ENCODE assay signal across 24 cellular contexts in the genomic region with DNA sequence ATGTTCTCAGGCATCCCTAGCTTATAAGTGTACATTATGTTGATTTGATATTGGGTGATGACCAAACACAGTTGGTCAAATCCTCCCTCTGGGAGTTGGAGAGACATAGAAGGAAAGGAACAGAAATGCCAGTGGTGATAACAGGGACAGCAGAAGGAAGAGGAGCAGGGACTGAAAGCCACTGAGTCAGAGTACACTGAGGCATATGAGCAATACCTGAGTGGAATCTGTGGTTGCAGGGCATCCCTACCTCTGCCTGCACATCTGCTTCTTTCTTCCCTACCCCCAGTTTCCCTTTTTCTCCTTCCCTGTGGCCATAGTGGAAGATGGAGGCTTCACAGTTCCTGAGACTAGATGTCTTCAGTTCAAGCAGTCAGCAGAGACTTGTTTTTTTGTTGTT.
"Had no signal": no experiment of that assay in that cellular context is flagged by ENCODE, and none has a peak within 500 bp of the region (broad histone marks: within the 10 kb centered on the region; RNA-seq: fewer than 3 reads in every experiment).

No MANE protein-coding gene starts in this region.

- H3K36me3 ChIP-seq: ascending aorta, brain microvascular endothelial cell had no signal

- H3K4me1 Mint-ChIP-seq: activated naive CD8-positive, alpha-beta T cell treated with anti-CD3 and anti-CD28 coated beads, Interleukin-2, amount 50 U/mL, for 24 hours had no signal

- H3K27me3 Mint-ChIP-seq: activated naive CD8-positive, alpha-beta T cell treated with anti-CD3 and anti-CD28 coated beads, Interleukin-2, amount 50 U/mL, for 24 hours; activated T-cell treated with anti-CD3 and anti-CD28 coated beads, Interleukin-2, amount 50 U/mL, for 24 hours had no signal

- H3K27ac Mint-ChIP-seq: activated CD8-positive, alpha-beta T cell treated with anti-CD3 and anti-CD28 coated beads, Interleukin-2, amount 10 ng/mL, durations not matched to agents 7 days and 5 days; activated naive CD4-positive, alpha-beta T cell treated with anti-CD3 and anti-CD28 coated beads, Interleukin-2, amount 50 U/mL, for 72 hours; activated naive CD8-positive, alpha-beta T cell treated with anti-CD3 and anti-CD28 coated beads, Interleukin-2, amount 50 U/mL, for 24 hours; activated T-cell treated with anti-CD3 and anti-CD28 coated beads, Interleukin-2, amount 50 U/mL, for 24 hours; activated T-helper 1 cell treated with anti-CD3 and anti-CD28 coated beads, Interleukin-12 subunit alpha, Interleukin-12 subunit beta, Interleukin-2, Interleukin-4 antibody, amounts not matched to agents 30 ng/mL and 10 ng/mL and 1 ng/mL, durations not matched to agents 14 hours and 24 hours and 36 hours; T-helper 1 cell treated with Interleukin-12 subunit alpha and Interleukin-12 subunit beta and Interleukin-4 antibody, amounts not matched to agents 30 μg/mL and 1 μg/mL, for 36 hours had no signal

- H3K36me3 Mint-ChIP-seq: activated naive CD4-positive, alpha-beta T cell treated with anti-CD3 and anti-CD28 coated beads, Interleukin-2, amount 50 U/mL, for 72 hours had no signal

- H3K4me3 Mint-ChIP-seq: activated CD8-positive, alpha-beta T cell treated with anti-CD3 and anti-CD28 coated beads, Interleukin-2, amount 10 ng/mL, durations not matched to agents 7 days and 5 days; activated naive CD8-positive, alpha-beta T cell treated with anti-CD3 and anti-CD28 coated beads, Interleukin-2, amount 50 U/mL, for 24 hours; activated T-cell treated with anti-CD3 and anti-CD28 coated beads, Interleukin-2, amount 50 U/mL, for 24 hours; activated T-helper 1 cell treated with anti-CD3 and anti-CD28 coated beads, Interleukin-12 subunit alpha, Interleukin-12 subunit beta, Interleukin-2, Interleukin-4 antibody, amounts not matched to agents 30 ng/mL and 10 ng/mL and 1 ng/mL, durations not matched to agents 14 hours and 24 hours and 36 hours; T-helper 1 cell treated with Interleukin-12 subunit alpha and Interleukin-12 subunit beta and Interleukin-4 antibody, amounts not matched to agents 30 μg/mL and 1 μg/mL, for 36 hours; WTC11 had no signal

- ATAC-seq: activated CD8-positive, alpha-beta T cell treated with anti-CD3 and anti-CD28 coated beads, Interleukin-2, amount 10 ng/mL, durations not matched to agents 7 days and 5 days; activated naive CD8-positive, alpha-beta T cell treated with anti-CD3 and anti-CD28 coated beads, Interleukin-2, amount 50 U/mL, for 24 hours; WTC11 had no signal

- H3K9me3 ChIP-seq: ascending aorta had no signal

- H3K27me3 ChIP-seq: ascending aorta, brain microvascular endothelial cell had no signal

- DNase-seq: activated CD4-positive, alpha-beta T cell treated with anti-CD3 and anti-CD28 coated beads for 48 hours; activated CD4-positive, alpha-beta T cell treated with anti-CD3 and anti-CD28 coated beads, Interleukin-2, amount 50 U/mL, for 4 hours; activated CD4-positive, CD25-positive, alpha-beta regulatory T cell treated with anti-CD3 and anti-CD28 coated beads, Interleukin-2, amount 50 U/mL, for 72 hours; activated CD8-positive, alpha-beta T cell treated with anti-CD3 and anti-CD28 coated beads, Interleukin-2, amount 10 ng/mL, durations not matched to agents 7 days and 5 days; activated effector memory CD4-positive, alpha-beta T cell treated with anti-CD3 and anti-CD28 coated beads, Interleukin-2, amount 50 U/mL, for 16 hours; activated naive CD4-positive, alpha-beta T cell treated with Interleukin-2 at 50 U/mL for 16 hours; activated naive CD8-positive, alpha-beta T cell treated with anti-CD3 and anti-CD28 coated beads, Interleukin-2, amount 50 U/mL, for 24 hours; activated T-cell treated with anti-CD3 and anti-CD28 coated beads, Interleukin-2, amount 50 U/mL, for 24 hours; amniotic stem cell; brain microvascular endothelial cell; Kasumi-1; KBM-7; NCI-H1092; NCI-H1417; NCI-H2029; NCI-H2107; NCI-H510A treated with DMSO at 0.1 percent for 48 hours; PC-9; SHP77 treated with DMSO at 0.1 percent for 48 hours had no signal

- H3K9me3 Mint-ChIP-seq: activated naive CD4-positive, alpha-beta T cell treated with anti-CD3 and anti-CD28 coated beads, Interleukin-2, amount 50 U/mL, for 72 hours; activated naive CD8-positive, alpha-beta T cell treated with anti-CD3 and anti-CD28 coated beads, Interleukin-2, amount 50 U/mL, for 24 hours; activated T-cell treated with anti-CD3 and anti-CD28 coated beads, Interleukin-2, amount 50 U/mL, for 24 hours; activated T-helper 1 cell treated with anti-CD3 and anti-CD28 coated beads, Interleukin-12 subunit alpha, Interleukin-12 subunit beta, Interleukin-2, Interleukin-4 antibody, amounts not matched to agents 30 ng/mL and 10 ng/mL and 1 ng/mL, durations not matched to agents 14 hours and 24 hours and 36 hours; T-helper 1 cell treated with Interleukin-12 subunit alpha and Interleukin-12 subunit beta and Interleukin-4 antibody, amounts not matched to agents 30 μg/mL and 1 μg/mL, for 36 hours had no signal

- H3K27ac ChIP-seq: ascending aorta, brain microvascular endothelial cell, PC-9 had no signal

- H3K4me3 ChIP-seq: ascending aorta, PC-9 had no signal
